In the genomic region with DNA sequence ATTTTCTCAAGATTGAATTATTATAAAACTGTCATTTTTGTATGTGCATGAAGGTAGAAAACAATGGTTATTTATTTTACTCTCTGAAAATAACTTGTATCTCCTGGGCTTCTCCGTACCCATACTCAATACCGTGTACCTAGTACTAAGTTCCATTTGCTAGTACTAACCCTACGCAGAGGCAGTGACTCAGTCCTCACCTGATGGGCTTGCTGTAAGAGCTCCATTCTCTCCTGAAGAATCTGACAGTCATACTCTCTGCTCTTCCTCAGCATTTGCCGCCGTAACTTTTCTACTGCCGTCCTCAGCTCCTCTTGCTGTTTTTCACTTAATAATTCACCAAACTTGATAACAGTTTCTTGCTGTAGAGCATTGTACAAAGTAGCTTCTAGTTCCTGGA, we compare ENCODE assay signal across 23 cellular contexts.
"Had no signal": no experiment of that assay in that cellular context is flagged by ENCODE, and none has a peak within 500 bp of the region (broad histone marks: within the 10 kb centered on the region; RNA-seq: fewer than 3 reads in every experiment).

No MANE protein-coding gene starts in this region.

- H3K27ac ChIP-seq: coronary artery, dorsolateral prefrontal cortex, esophagus muscularis mucosa, gastrocnemius medialis, heart left ventricle, left lung, lower lobe of right lung had no signal

- DNase-seq: dermis blood vessel endothelial cell; dorsolateral prefrontal cortex; effector CD4-positive, alpha-beta T cell; effector memory CD4-positive, alpha-beta T cell; foreskin fibroblast; foreskin melanocyte; gastrocnemius medialis; heart left ventricle; hippocampal formation; islet precursor cell; kidney; kidney glomerular epithelial cell; left colon; left lung; left ventricle myocardium superior; lower lobe of right lung; mesendoderm; midbrain; naive thymus-derived CD4-positive, alpha-beta T cell had no signal

- H3K27me3 ChIP-seq: dorsolateral prefrontal cortex, esophagus muscularis mucosa, gastrocnemius medialis, left lung had no signal

- H3K4me3 ChIP-seq: coronary artery, dorsolateral prefrontal cortex, esophagus muscularis mucosa, gastrocnemius medialis, heart left ventricle, left lung, lower lobe of right lung had no signal

- H3K36me3 ChIP-seq: esophagus muscularis mucosa, gastrocnemius medialis, heart left ventricle, left lung, lower lobe of right lung had no signal

- H3K4me1 ChIP-seq: esophagus muscularis mucosa, gastrocnemius medialis, heart left ventricle, left lung, lower lobe of right lung had no signal

- ATAC-seq: gastrocnemius medialis, heart left ventricle, left colon, left lung, left ventricle myocardium superior, lower lobe of right lung had no signal

- H3K9me3 ChIP-seq: esophagus muscularis mucosa, gastrocnemius medialis, heart left ventricle, left lung, lower lobe of right lung had no signal

- FAIRE-seq: colon, endothelial cell of umbilical vein, kidney had no signal
